18 cellular contexts compared by ENCODE assay signal in genomic region chr5:103094737-103095136, GRCh38.
"Had no signal": no experiment of that assay in that cellular context is flagged by ENCODE, and none has a peak within 500 bp of the region (broad histone marks: within the 10 kb centered on the region; RNA-seq: fewer than 3 reads in every experiment).

No MANE protein-coding gene starts in this region.

- H3K36me3 ChIP-seq: colonic mucosa had no signal

- DNase-seq: activated CD4-positive, alpha-beta memory T cell treated with anti-CD3 and anti-CD28 coated beads, Interleukin-2, amount 10 ng/mL, durations not matched to agents 7 days and 5 days; activated CD4-positive, alpha-beta T cell treated with anti-CD3 and anti-CD28 coated beads for 4 hours; activated naive CD4-positive, alpha-beta T cell treated with anti-CD3 and anti-CD28 coated beads, Interleukin-2, amount 10 ng/mL, durations not matched to agents 7 days and 5 days; activated T-cell treated with anti-CD3 and anti-CD28 coated beads, Interleukin-2, amount 50 U/mL, for 24 hours; central memory CD4-positive, alpha-beta T cell; colonic mucosa; esophagus squamous epithelium; foreskin fibroblast; naive B cell; retina; SK-N-SH; small intestine; stimulated activated CD4-positive, alpha-beta T cell treated with anti-CD3 and anti-CD28 coated beads, Interleukin-4, amount 100 ng/mL, for 24 hours; stimulated activated naive CD4-positive, alpha-beta T cell treated with Interleukin-2 at 50 U/mL for 16 hours; substantia nigra; upper lobe of left lung had no signal

- H3K79me2 ChIP-seq: parathyroid adenoma had no signal

- H3K4me1 ChIP-seq: colonic mucosa, esophagus squamous epithelium, parathyroid adenoma had no signal

- H2AFZ ChIP-seq: parathyroid adenoma had no signal

- H3K4me2 ChIP-seq: SK-N-SH had no signal

- H3K27me3 ChIP-seq: colonic mucosa, esophagus squamous epithelium, upper lobe of left lung had no signal

- H3K9me3 ChIP-seq: colonic mucosa, esophagus squamous epithelium, SK-N-SH, upper lobe of left lung had no signal

- H3K27ac ChIP-seq: colonic mucosa, esophagus squamous epithelium, parathyroid adenoma, upper lobe of left lung had no signal

- H3K4me3 ChIP-seq: colonic mucosa, esophagus squamous epithelium, upper lobe of left lung had no signal

- ATAC-seq: WTC11 had no signal

- H3K9ac ChIP-seq: parathyroid adenoma, SK-N-SH had no signal
